ENCODE assay signal across 21 cellular contexts in genomic region chr13:29875646-29876045, GRCh38.
"Had no signal": no experiment of that assay in that cellular context is flagged by ENCODE, and none has a peak within 500 bp of the region (broad histone marks: within the 10 kb centered on the region; RNA-seq: fewer than 3 reads in every experiment).

No MANE protein-coding gene starts in this region.

- H3K4me3 ChIP-seq: adrenal gland, breast epithelium, MG63, SJSA1 had no signal

- H3K4me2 ChIP-seq: KMS-11 had no signal

- H3K9me3 ChIP-seq: adrenal gland, breast epithelium, MG63, SJSA1 had no signal

- H3K4me1 ChIP-seq: adrenal gland, breast epithelium had no signal

- H3K9ac ChIP-seq: KMS-11 had no signal

- H3K36me3 ChIP-seq: adrenal gland, breast epithelium, MG63, SJSA1 had no signal

- H3K27me3 ChIP-seq: breast epithelium, SJSA1 had no signal

- DNase-seq: activated CD4-positive, alpha-beta T cell treated with anti-CD3 and anti-CD28 coated beads for 4 hours; activated CD8-positive, alpha-beta memory T cell treated with anti-CD3 and anti-CD28 coated beads, Interleukin-2, amount 50 U/mL, for 48 hours; activated CD8-positive, alpha-beta T cell treated with anti-CD3 and anti-CD28 coated beads for 36 hours; activated naive CD4-positive, alpha-beta T cell treated with anti-CD3 and anti-CD28 coated beads, Interleukin-2, amount 50 U/mL, for 16 hours; activated naive CD8-positive, alpha-beta T cell treated with anti-CD3 and anti-CD28 coated beads, Interleukin-2, amount 10 ng/mL, durations not matched to agents 7 days and 5 days; activated T-cell treated with anti-CD3 and anti-CD28 coated beads, Interleukin-2, amount 50 U/mL, for 1 hour; adrenal gland; caudate nucleus; MG63; MV-4-11; NCI-H1092 treated with DMSO at 0.1 percent for 48 hours; NCI-H1417 treated with DMSO at 0.1 percent for 48 hours; NCI-H1694; NCI-H2029; NCI-H510A treated with DMSO at 0.1 percent for 48 hours; NCI-H69; SHP77; SW 1271 had no signal

- H3K27ac ChIP-seq: adrenal gland, breast epithelium, KMS-11, SJSA1 had no signal
